In genomic region chr3:64023187-64023860, GRCh38 we compare ENCODE assay signal across 1 cellular context.
TF ChIP-seq lines count a peak whose summit lies in the region.

Gene PSMD6, minus strand, starts transcription at chr3:64023494. Its CDS starts 75 bp downstream, at chr3:64023419.

TF ChIP-seq in K562, 482 proteins besides CTCF, POLR2A, EP300 and RAD21 (continued from another document and continues in another):
- TF ChIP-seq AFF1 (IDR thresholded peaks at IDR 0.05; ENCODE audit: low read depth in 1 of 2, partially characterized antibody in 2 of 2), result no peak
- TF ChIP-seq FOXK2 (conservative IDR thresholded peaks at IDR 0.05 in 1 of 2, IDR thresholded peaks at IDR 0.05 in 1 of 2; ENCODE audit: low read depth in 2 of 2), result peak in 1 of 2 experiments; percentile 15; a peak in 1 of 4 replicates
- TF ChIP-seq MBD2 (IDR thresholded peaks at IDR 0.05; ENCODE audit: borderline replicate concordance, low read depth), result peak; percentile 35; the same call in 1 of the 2 replicates
- TF ChIP-seq CBX5 (IDR thresholded peaks at IDR 0.05; ENCODE audit: borderline replicate concordance, low read depth), result no peak
- TF ChIP-seq FOXP1 (CRISPR knock-in tag; IDR thresholded peaks at IDR 0.05), result peak; percentile 67
- 0 out of 2 replicates have a peak, but pooled peaks have one; percentile 79 for TF ChIP-seq FOXK1 (CRISPR knock-in tag; IDR thresholded peaks at IDR 0.05; ENCODE audit: borderline replicate concordance)
- no peak for TF ChIP-seq SAFB (IDR thresholded peaks at IDR 0.05; ENCODE audit: borderline replicate concordance, low read depth, low read length)
- no peak for TF ChIP-seq KLF10 (CRISPR knock-in tag; IDR thresholded peaks at IDR 0.05)
- no peak for TF ChIP-seq ZNF583 (CRISPR knock-in tag; IDR thresholded peaks at IDR 0.05)
- no peak for TF ChIP-seq BACH1 (tag; IDR thresholded peaks at IDR 0.05)
- TF ChIP-seq VEZF1 (CRISPR knock-in tag; IDR thresholded peaks at IDR 0.05), result peak; percentile 48; the same call in 1 of the 2 replicates
- TF ChIP-seq ZNF699 (CRISPR knock-in tag; IDR thresholded peaks at IDR 0.05; ENCODE audit: insufficient replicate concordance), result no peak
- TF ChIP-seq ZBTB1 (CRISPR knock-in tag; IDR thresholded peaks at IDR 0.05; ENCODE audit: borderline replicate concordance, low read depth), result no peak
- TF ChIP-seq C11orf30 (IDR thresholded peaks at IDR 0.05; ENCODE audit: low read depth), result peak; percentile 88
- TF ChIP-seq SIN3A (IDR thresholded peaks at IDR 0.05; ENCODE audit: borderline replicate concordance in 2 of 2, control insufficient read depth in 1 of 2, low read depth in 2 of 2, low read length in 2 of 2), result no peak
- no peak for TF ChIP-seq STAT6 (CRISPR knock-in tag; IDR thresholded peaks at IDR 0.05)
- no peak for TF ChIP-seq RBM25 (IDR thresholded peaks at IDR 0.05; ENCODE audit: low read depth, low read length, severe bottlenecking)
- TF ChIP-seq ARID3B (CRISPR knock-in tag; IDR thresholded peaks at IDR 0.05; ENCODE audit: borderline replicate concordance), result no peak
- TF ChIP-seq E2F3 (CRISPR knock-in tag; IDR thresholded peaks at IDR 0.05), result no peak
- TF ChIP-seq HDAC3 (IDR thresholded peaks at IDR 0.05; ENCODE audit: borderline replicate concordance, partially characterized antibody), result peak; percentile 19
- TF ChIP-seq ZNF146 (CRISPR knock-in tag; IDR thresholded peaks at IDR 0.05; ENCODE audit: unreplicated experiment), result no peak
- no peak for TF ChIP-seq BRCA1 (IDR thresholded peaks at IDR 0.05)
- no peak for TF ChIP-seq BRCA1 (CRISPR knock-in tag; IDR thresholded peaks at IDR 0.05)
- peak; percentile 77; the same call in 1 of the 2 replicates for TF ChIP-seq NR3C1 (CRISPR knock-in tag; IDR thresholded peaks at IDR 0.05)
- TF ChIP-seq CHD7 (IDR thresholded peaks at IDR 0.05; ENCODE audit: low read depth, low read length), result no peak
- TF ChIP-seq FIP1L1 (IDR thresholded peaks at IDR 0.05; ENCODE audit: low read depth, low read length, poor library complexity, severe bottlenecking), result peak; percentile 53
- no peak for TF ChIP-seq TAF15 (IDR thresholded peaks at IDR 0.05; ENCODE audit: low read depth, low read length)
- TF ChIP-seq NCOA4 (IDR thresholded peaks at IDR 0.05; ENCODE audit: partially characterized antibody), result no peak
- 0 out of 2 replicates have a peak, but pooled peaks have one; percentile 56 for TF ChIP-seq ZBTB43 (CRISPR knock-in tag; IDR thresholded peaks at IDR 0.05)
- no peak for TF ChIP-seq ZNF354B (CRISPR knock-in tag; IDR thresholded peaks at IDR 0.05)
- TF ChIP-seq PHF8 (IDR thresholded peaks at IDR 0.05; ENCODE audit: borderline replicate concordance, low read length), result peak; percentile 91; the same call in 1 of the 2 replicates
- peak; percentile 85; the same call in 1 of the 2 replicates for TF ChIP-seq ZNF232 (CRISPR knock-in tag; IDR thresholded peaks at IDR 0.05)
- TF ChIP-seq TGIF2 (CRISPR knock-in tag; IDR thresholded peaks at IDR 0.05), result no peak
- peak; percentile 34; the same call in 1 of the 2 replicates for TF ChIP-seq ZNF316 (IDR thresholded peaks at IDR 0.05)
- no peak for TF ChIP-seq OTX1 (CRISPR knock-in tag; IDR thresholded peaks at IDR 0.05)
- TF ChIP-seq STAT5A (IDR thresholded peaks at IDR 0.05; ENCODE audit: borderline replicate concordance, low read length), result peak; percentile 7; the same call in 1 of the 2 replicates
